ENCODE assay signal across 10 cellular contexts in the genomic region with DNA sequence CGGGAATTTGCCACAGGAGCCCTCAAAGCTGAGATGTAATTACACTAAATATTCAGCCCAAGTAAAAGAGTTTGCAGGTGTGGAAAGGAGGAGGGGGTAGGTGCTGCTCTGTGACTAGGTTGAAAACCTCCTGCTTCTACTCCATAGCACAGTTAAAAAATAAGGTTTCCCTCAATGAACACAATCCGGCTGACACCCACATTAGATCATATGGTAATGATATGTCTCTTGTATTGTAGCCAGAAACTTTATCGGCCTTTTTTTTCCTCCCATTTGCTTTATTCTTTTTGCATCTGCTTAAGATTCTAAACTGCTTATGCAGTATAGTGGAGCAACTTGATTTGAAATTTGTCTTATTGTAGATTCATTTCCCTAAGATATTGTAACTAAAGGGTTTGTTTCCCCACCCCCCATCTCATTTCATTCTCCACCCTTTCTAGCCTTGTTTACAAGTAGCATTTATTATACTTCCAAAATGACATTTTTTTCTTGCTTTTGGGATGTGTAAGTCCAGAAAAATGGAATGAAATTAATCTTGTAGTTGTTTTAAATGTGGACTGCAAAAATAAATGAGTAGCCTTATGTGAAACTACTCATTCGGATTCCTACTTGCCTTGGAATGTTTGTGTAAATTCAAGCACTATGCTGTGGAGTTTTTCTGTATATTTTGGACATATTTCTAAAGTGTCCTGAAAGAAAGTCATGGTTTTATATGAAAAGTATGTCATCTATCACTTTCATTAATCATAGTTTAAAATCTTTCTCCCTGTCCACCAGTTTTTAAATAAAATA. TPM values are rescaled to one million over a fixed set of nuclear protein-coding genes. Genes with fewer than 3 reads are reported as not detected.
DNase-seq lines count a peak whose midpoint lies in the region; ATAC-seq and TF ChIP-seq lines count a peak whose summit lies in the region.
"Had no signal": no experiment of that assay in that cellular context is flagged by ENCODE, and none has a peak within 500 bp of the region (broad histone marks: within the 10 kb centered on the region; RNA-seq: fewer than 3 reads in every experiment).

A gene with protein sequence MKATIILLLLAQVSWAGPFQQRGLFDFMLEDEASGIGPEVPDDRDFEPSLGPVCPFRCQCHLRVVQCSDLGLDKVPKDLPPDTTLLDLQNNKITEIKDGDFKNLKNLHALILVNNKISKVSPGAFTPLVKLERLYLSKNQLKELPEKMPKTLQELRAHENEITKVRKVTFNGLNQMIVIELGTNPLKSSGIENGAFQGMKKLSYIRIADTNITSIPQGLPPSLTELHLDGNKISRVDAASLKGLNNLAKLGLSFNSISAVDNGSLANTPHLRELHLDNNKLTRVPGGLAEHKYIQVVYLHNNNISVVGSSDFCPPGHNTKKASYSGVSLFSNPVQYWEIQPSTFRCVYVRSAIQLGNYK (minus strand): TSS at position 154 of the 792 bp plus-strand sequence. CDS start 4,265 bp downstream, outside the sequence.

- CTCF ChIA-PET in BJ (lab: Yijun Ruan, JAX), result interaction anchor here (1.2 to 7.3 kb wide), 2 partner anchors 146 to 205 kb away, joined by 5 to 43 read pairs; no protein-coding TSS in a partner anchor

- H3K4me3 ChIP-seq in BJ (ENCODE audit: low read depth, low read length) (peak within 1 kb of the TSS; percentile 44), body of pancreas (no peak within 1 kb of the TSS), psoas muscle (peak within 1 kb of the TSS; percentile 45), WERI-Rb-1 (ENCODE audit: low read depth, low read length) (no peak within 1 kb of the TSS)

- 51 to 67% methylated on average over 4 of the region's 4 CpGs for WGBS in body of pancreas, 2 donors
- 45 to 53% (median 52%) methylated on average over 4 of the region's 4 CpGs for WGBS in psoas muscle, 3 donors

- no peaks in the 10 kb centered on the region for H3K27me3 ChIP-seq in BJ (ENCODE audit: control insufficient read depth, insufficient read depth, low read length)
- no peaks in the 10 kb centered on the region for H3K27me3 ChIP-seq in body of pancreas
- H3K27me3 ChIP-seq in psoas muscle (ENCODE audit: insufficient read depth in 3 of 3, low read length in 2 of 3), result no peaks in the 10 kb centered on the region
- no peaks in the 10 kb centered on the region for H3K27me3 ChIP-seq in WERI-Rb-1 (ENCODE audit: insufficient read depth, low read depth, severe bottlenecking)

- H3K36me3 ChIP-seq in BJ (ENCODE audit: control insufficient read depth, insufficient read depth, low read length), result no peaks in the 10 kb centered on the region
- no peaks in the 10 kb centered on the region for H3K36me3 ChIP-seq in body of pancreas (replicated peaks in 1 of 2; ENCODE audit: insufficient read depth in 1 of 2, low read depth in 2 of 2)
- no peaks in the 10 kb centered on the region for H3K36me3 ChIP-seq in psoas muscle (ENCODE audit: insufficient read depth in 1 of 2, low read depth in 1 of 2)
- no peaks in the 10 kb centered on the region for H3K36me3 ChIP-seq in WERI-Rb-1

- H3K4me1 ChIP-seq in body of pancreas, result no peaks in the 10 kb centered on the region
- H3K4me1 ChIP-seq in psoas muscle, result no peaks in the 10 kb centered on the region

- TF ChIP-seq CTCF in BJ (IDR thresholded peaks at IDR 0.05; ENCODE audit: insufficient read depth, low read depth, low read length), result no peak
- TF ChIP-seq CTCF in body of pancreas (IDR thresholded peaks at IDR 0.05), result no peak
- TF ChIP-seq CTCF in psoas muscle (IDR thresholded peaks at IDR 0.05), result no peak
- no peak for TF ChIP-seq CTCF in WERI-Rb-1 (IDR thresholded peaks at IDR 0.05; ENCODE audit: low read depth, low read length)

- intact Hi-C loops in body of pancreas (cut with DNase I) (no loop called here), left ventricle myocardium superior (cut with micrococcal nuclease) (no loop called here), psoas muscle (cut with DNase I) (no loop called here)

- TF ChIP-seq POLR2A in body of pancreas (IDR thresholded peaks at IDR 0.05), result no peak

- ATAC-seq in body of pancreas, result no peak
- peak; percentile 47 for ATAC-seq in left ventricle myocardium superior
- no peak for ATAC-seq in psoas muscle
- ATAC-seq in HG02588 (IDR thresholded peaks at IDR 0.05; ENCODE audit: unreplicated experiment), result no peak

- peak within 1 kb of the TSS in 1 of 4 donors; percentile 37 for H3K27ac ChIP-seq in body of pancreas
- H3K27ac ChIP-seq in psoas muscle, result peak within 1 kb of the TSS; percentile 33
- H3K27ac ChIP-seq in WERI-Rb-1, result no peak within 1 kb of the TSS

- DNase-seq in BJ (ENCODE audit: low read depth) (no peak), body of pancreas (no peak), left ventricle myocardium superior (no peak), psoas muscle (no peak), NCI-H1105 (lab: John Stamatoyannopoulos, UW) (no peak), WERI-Rb-1 (no peak), KG1 (lab: John Stamatoyannopoulos, UW) (no peak)
- DNase-seq: activated B cell treated with CpG ODN at 0.5 μM for 24 hours; stimulated activated CD4-positive, alpha-beta T cell treated with anti-CD3 and anti-CD28 coated beads, Interleukin-4, amount 100 ng/mL, for 1 hour had no signal

- H3K9me3 ChIP-seq in body of pancreas (no peaks in the 10 kb centered on the region), psoas muscle (no peaks in the 10 kb centered on the region), WERI-Rb-1 (ENCODE audit: severe bottlenecking) (no peaks in the 10 kb centered on the region)

- POLR2A ChIA-PET in BJ (lab: Charles Lee), result no interaction called here

RNA-seq across cellular contexts. Expression of the gene that starts here (rescaled TPM):
- polyA plus RNA-seq in BJ (2011; rRNA removed) (823 and 944 TPM in 2 replicates), psoas muscle (100 to 1,000 TPM; 219 to 227 (median 222) TPM)
- 161 and 191 TPM in 2 replicates for polyA minus RNA-seq in BJ (2011; rRNA and poly(A)+ RNA removed)
- total RNA-seq in body of pancreas (100 to 1,000 TPM; 301 to 314 TPM), left ventricle myocardium superior (741 TPM), psoas muscle (100 to 1,000 TPM; 224 to 361 (median 310) TPM)
- total RNA-seq: activated B cell treated with CpG ODN at 0.5 μM for 24 hours had no signal

Comparison
In these comparisons a context has a peak if more than half of its experiments do, and no peak if none do; other contexts are left out.
1. H3K4me3 ChIP-seq: peak in BJ (single experiment) and psoas muscle (single experiment); none in body of pancreas (0 of 2) and WERI-Rb-1 (single experiment).